In the genomic region with DNA sequence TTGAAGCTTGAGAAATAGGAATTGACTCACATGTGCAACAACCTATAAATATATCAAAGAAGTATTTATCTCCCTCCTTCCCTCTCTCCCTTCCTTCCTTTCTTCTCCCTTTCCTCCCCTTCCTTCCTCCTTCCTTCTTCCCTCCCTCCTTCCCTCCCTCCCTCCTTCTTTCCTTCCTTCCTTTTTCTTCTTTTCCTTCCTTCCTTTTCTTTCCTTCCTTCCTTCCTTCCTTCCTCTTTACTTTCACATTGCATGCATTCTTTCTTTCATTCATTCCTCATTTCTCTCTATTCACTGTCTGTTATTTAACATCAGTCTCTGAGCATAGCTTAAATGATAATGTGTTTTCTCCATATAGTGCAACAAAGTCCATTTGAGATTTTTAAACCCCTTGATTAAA, we compare ENCODE assay signal across 7 cellular contexts.
"Had no signal": no experiment of that assay in that cellular context is flagged by ENCODE, and none has a peak within 500 bp of the region (broad histone marks: within the 10 kb centered on the region; RNA-seq: fewer than 3 reads in every experiment).

No MANE protein-coding gene starts in this region.

- H3K9me3 ChIP-seq: HAP-1 had no signal

- H3K9ac ChIP-seq: GM23248 had no signal

- DNase-seq: GM23248, GOT3, H7, KG1 had no signal

- ATAC-seq: HCT116 had no signal

- H3K4me1 ChIP-seq: HAP-1 had no signal

- H3K4me3 ChIP-seq: GM23248, HAP-1 had no signal

- H3K36me3 ChIP-seq: HAP-1 had no signal

- H3K27ac ChIP-seq: GM23248 had no signal

- H2AFZ ChIP-seq: GM23248 had no signal

- FAIRE-seq: HTR-8/SVneo had no signal
